12 cellular contexts compared by ENCODE assay signal in the genomic region with DNA sequence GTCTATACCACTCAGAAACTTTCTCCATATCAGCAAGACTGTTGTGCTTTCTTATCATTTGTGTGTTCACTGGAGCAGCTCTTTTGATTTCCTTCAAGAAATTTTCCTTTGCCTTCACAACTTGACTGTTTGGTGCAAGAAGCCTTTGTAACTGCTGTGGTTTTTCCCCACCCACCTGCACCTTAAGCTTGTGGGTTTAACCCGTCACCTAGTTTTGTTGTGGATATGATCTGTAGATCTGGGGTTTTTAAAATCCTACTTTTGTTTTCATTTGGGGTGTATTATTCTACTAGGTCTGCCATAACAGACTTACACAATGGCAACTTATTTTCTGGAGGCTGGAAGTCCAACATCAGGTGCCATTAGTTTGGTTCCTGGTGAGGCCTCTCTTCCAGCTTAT. TPM values are rescaled to one million over a fixed set of nuclear protein-coding genes. Genes with fewer than 3 reads are reported as not detected.
DNase-seq lines count a peak whose midpoint lies in the region; ATAC-seq and TF ChIP-seq lines count a peak whose summit lies in the region.
"Had no signal": no experiment of that assay in that cellular context is flagged by ENCODE, and none has a peak within 500 bp of the region (broad histone marks: within the 10 kb centered on the region; RNA-seq: fewer than 3 reads in every experiment).

No MANE protein-coding gene starts in this region.

- ATAC-seq in GM19463 (IDR thresholded peaks at IDR 0.05; ENCODE audit: unreplicated experiment) = no peak
- ATAC-seq: K562 had no signal

- TF ChIP-seq EP300 in tibial nerve (IDR thresholded peaks at IDR 0.05) = no peak

- no peak for TF ChIP-seq POLR2A in tibial nerve (IDR thresholded peaks at IDR 0.05)

- no peaks in the 10 kb centered on the region for H3K4me1 ChIP-seq in tibial nerve

- 85 to 93% methylated on average over 1 of the region's 1 CpG for WGBS in tibial nerve, 2 donors

- peaks cover 0 to 33% (median 2%) of the 10 kb centered on the region in 4 donors for H3K9me3 ChIP-seq in tibial nerve

- intact Hi-C loops in posterior vena cava (cut with DNase I) = no loop called here

- H3K4me3 ChIP-seq in GM12865 (ENCODE audit: low read depth, low read length) (no peak overlapping the region), tibial nerve (no peak overlapping the region)
- H3K4me3 ChIP-seq: K562 had no signal

- H3K27ac ChIP-seq in tibial nerve = no peak overlapping the region

- no peak for TF ChIP-seq CTCF in GM12865 (IDR thresholded peaks at IDR 0.05; ENCODE audit: insufficient read depth, low read depth, low read length, missing control alignments)
- no peak for TF ChIP-seq CTCF in tibial nerve (IDR thresholded peaks at IDR 0.05)

- DNase-seq in GM12865 (ENCODE audit: low read depth) = peak; percentile 37
- peak; percentile 53 to 55 for DNase-seq in activated CD4-positive, alpha-beta T cell treated with anti-CD3 and anti-CD28 coated beads, Interleukin-2, amount 50 U/mL, for 4 hours
- DNase-seq in activated naive CD8-positive, alpha-beta T cell treated with anti-CD3 and anti-CD28 coated beads, Interleukin-2, amount 50 U/mL, for 16 hours (ENCODE audit: low read depth, low spot score) = peak; percentile 57
- peak; percentile 19 for DNase-seq in stimulated activated CD8-positive, alpha-beta memory T cell treated with anti-CD3 and anti-CD28 coated beads, Interleukin-12 subunit alpha, Interleukin-12 subunit beta, amount 100 ng/mL, for 4 hours (ENCODE audit: low read depth)
- DNase-seq in NCI-H774 (lab: John Stamatoyannopoulos, UW) = no peak
- DNase-seq in tibial nerve (ENCODE audit: low spot score in 2 of 2) = no peak
- DNase-seq in posterior vena cava (ENCODE audit: low spot score) = no peak
- DNase-seq: dermis blood vessel endothelial cell, NCI-H2107 had no signal

- H3K27me3 ChIP-seq in tibial nerve = no peaks in the 10 kb centered on the region

- no peaks in the 10 kb centered on the region for H3K36me3 ChIP-seq in tibial nerve

RNA-seq across cellular contexts. Expression of gene CHST3, which starts 30.5 kb away (rescaled TPM):
- total RNA-seq in tibial nerve (10 to 100 TPM; 41.2 to 56.4 (median 47.4) TPM), posterior vena cava (10 to 100 TPM; 34.9 to 37.7 TPM)
- total RNA-seq: B cell had no signal

Comparison
In these comparisons a context has a peak if more than half of its experiments do, and no peak if none do; other contexts are left out.
1. DNase-seq: peak in GM12865 (single experiment), activated CD4-positive, alpha-beta T cell treated with anti-CD3 and anti-CD28 coated beads, Interleukin-2, amount 50 U/mL, for 4 hours (2 of 2), activated naive CD8-positive, alpha-beta T cell treated with anti-CD3 and anti-CD28 coated beads, Interleukin-2, amount 50 U/mL, for 16 hours (single experiment) and stimulated activated CD8-positive, alpha-beta memory T cell treated with anti-CD3 and anti-CD28 coated beads, Interleukin-12 subunit alpha, Interleukin-12 subunit beta, amount 100 ng/mL, for 4 hours (single experiment); none in NCI-H774 (single experiment), tibial nerve (0 of 2) and posterior vena cava (single experiment).